Comparison of ENCODE assay signal across 1 cellular context in the genomic region with DNA sequence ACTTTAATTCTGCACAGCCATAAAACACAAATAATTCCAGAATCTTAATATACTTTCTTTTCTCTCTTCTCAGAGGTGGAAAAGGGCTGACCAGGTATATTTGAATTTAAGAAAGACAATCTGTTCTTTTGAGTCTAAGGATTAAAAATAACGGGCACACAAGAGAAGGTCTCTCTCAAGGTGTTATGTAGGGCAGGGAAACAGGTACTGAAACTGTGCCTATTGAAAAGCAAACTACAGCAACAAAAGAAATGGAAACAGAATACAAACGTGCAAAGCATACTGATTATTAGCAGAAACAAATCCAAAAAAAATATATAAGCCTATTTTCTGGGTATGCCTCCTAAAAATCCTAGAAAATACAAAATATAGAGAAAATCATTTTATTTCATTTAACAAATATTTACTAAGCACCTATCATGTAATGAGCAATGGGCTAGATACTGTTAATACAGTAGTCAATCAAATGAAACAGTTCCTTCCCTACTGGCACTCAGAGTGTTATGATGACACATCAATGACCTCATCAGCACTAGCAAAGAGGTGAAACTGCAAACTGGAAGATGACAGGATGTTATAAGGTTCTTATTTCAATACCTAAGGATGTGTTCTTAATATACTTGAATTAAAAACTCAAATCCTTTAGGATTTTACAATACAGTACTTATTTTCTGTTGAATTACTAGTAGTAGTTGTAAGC.
TF ChIP-seq lines count a peak whose summit lies in the region.

No MANE protein-coding gene starts in this region.

TF ChIP-seq in endothelial cell of umbilical vein, 7 proteins besides CTCF, POLR2A, EP300 and RAD21 (continued from another document):
- TF ChIP-seq EZH2 (IDR thresholded peaks at IDR 0.05; ENCODE audit: borderline replicate concordance, low read depth, low read length, severe bottlenecking) (no peak), POLR2AphosphoS5 (IDR thresholded peaks at IDR 0.05; ENCODE audit: insufficient read depth, low read depth, low read length) (no peak), MYC (IDR thresholded peaks at IDR 0.05; ENCODE audit: low read depth, low read length) (no peak), FOS (IDR thresholded peaks at IDR 0.05; ENCODE audit: borderline replicate concordance, insufficient read depth, low read length) (peak; percentile 62)
